Comparison of ENCODE assay signal across 9 cellular contexts in the genomic region with DNA sequence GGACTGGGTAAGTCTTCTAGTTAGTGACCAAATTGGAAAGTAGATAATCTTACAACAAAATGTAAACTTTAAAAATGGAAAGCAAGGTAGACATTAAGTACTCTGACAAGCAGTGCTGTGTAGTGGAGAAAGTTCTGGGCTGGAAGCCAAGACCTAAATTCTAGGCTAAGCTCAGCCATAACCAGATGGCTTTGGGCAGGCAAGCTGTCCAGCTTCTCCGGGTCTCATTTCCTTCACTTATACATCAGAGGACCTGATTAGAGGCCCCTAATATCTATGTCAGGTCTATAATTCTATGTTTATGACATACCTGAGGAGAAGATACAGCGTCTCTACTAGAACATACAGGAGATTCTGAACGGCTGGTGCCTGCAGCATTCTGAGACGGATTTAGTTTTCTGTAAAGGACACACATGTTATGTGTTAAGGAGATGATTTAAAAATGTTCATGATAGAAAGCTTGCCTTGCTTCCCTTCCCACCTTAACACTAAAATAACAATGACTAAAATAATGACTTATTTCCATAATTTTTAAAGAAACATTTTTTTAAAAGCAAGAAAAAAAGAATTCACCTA.
DNase-seq lines count a peak whose midpoint lies in the region; ATAC-seq and TF ChIP-seq lines count a peak whose summit lies in the region.
"Had no signal": no experiment of that assay in that cellular context is flagged by ENCODE, and none has a peak within 500 bp of the region (broad histone marks: within the 10 kb centered on the region; RNA-seq: fewer than 3 reads in every experiment).

No MANE protein-coding gene starts in this region.

- H3K4me1 ChIP-seq in osteoblast (ENCODE audit: insufficient read depth, low read length), result peaks cover 7% of the 10 kb centered on the region

- ATAC-seq in esophagus mucosa (peak; percentile 4), HG03460 (IDR thresholded peaks at IDR 0.05; ENCODE audit: unreplicated experiment) (no peak), HG02798 (IDR thresholded peaks at IDR 0.05; ENCODE audit: poor library complexity, unreplicated experiment) (no peak)

- H3K36me3 ChIP-seq in osteoblast (ENCODE audit: insufficient read depth, low read length), result peaks cover 65% of the 10 kb centered on the region

- no peak overlapping the region for H3K4me2 ChIP-seq in osteoblast (ENCODE audit: insufficient read depth, low read length)

- H4K20me1 ChIP-seq in osteoblast (ENCODE audit: insufficient read depth, low read length), result peaks cover 2% of the 10 kb centered on the region

- H3K79me2 ChIP-seq in osteoblast (ENCODE audit: insufficient read depth, low read length), result peaks cover 71% of the 10 kb centered on the region

- no peaks in the 10 kb centered on the region for H3K9me3 ChIP-seq in osteoblast (ENCODE audit: low read depth, low read length)

- H3K27ac ChIP-seq in osteoblast (ENCODE audit: low read depth, low read length), result peak overlapping the region; percentile 20

- no peaks in the 10 kb centered on the region for H3K27me3 ChIP-seq in osteoblast (ENCODE audit: insufficient read depth, low read length)

- no peak overlapping the region for H2AFZ ChIP-seq in osteoblast (ENCODE audit: low read length)

- peak; percentile 97 for DNase-seq in DMS 273 (lab: John Stamatoyannopoulos, UW; ENCODE audit: unreplicated experiment)
- peak; percentile 66 to 91 for DNase-seq in NCI-H524 (lab: John Stamatoyannopoulos, UW)
- peak; percentile 30 for DNase-seq in osteoblast (ENCODE audit: insufficient read length, low spot score, missing footprints)
- no peak for DNase-seq in activated gamma-delta T cell (lab: John Stamatoyannopoulos, UW)
- no peak for DNase-seq in cortex of kidney (lab: John Stamatoyannopoulos, UW)
- DNase-seq: mammary epithelial cell had no signal

- no peak for TF ChIP-seq CTCF in osteoblast (IDR thresholded peaks at IDR 0.05; ENCODE audit: extremely low read depth, low read depth, low read length)

- H3K4me3 ChIP-seq in osteoblast (ENCODE audit: insufficient read depth, low read length), result no peak overlapping the region

Comparison
In these comparisons a context has a peak if more than half of its experiments do, and no peak if none do; other contexts are left out.
1. DNase-seq: peak in DMS 273 (single experiment), NCI-H524 (2 of 2) and osteoblast (single experiment); none in activated gamma-delta T cell (single experiment) and cortex of kidney (single experiment).